Comparison of ENCODE assay signal across 2 cellular contexts in genomic region chrX:125407314-125407713, GRCh38.
TF ChIP-seq lines count a peak whose summit lies in the region.

No MANE protein-coding gene starts in this region.

TF ChIP-seq in A549, 52 proteins besides CTCF, POLR2A, EP300 and RAD21 (continued from another document):
- TF ChIP-seq BCL3 (IDR thresholded peaks at IDR 0.05) (no peak), HEYL (CRISPR knock-in tag; IDR thresholded peaks at IDR 0.05) (no peak), SREBF2 (IDR thresholded peaks at IDR 0.05) (no peak), POLR2AphosphoS2 (conservative IDR thresholded peaks at IDR 0.05; ENCODE audit: low read length) (no peak), NPAS2 (CRISPR knock-in tag; IDR thresholded peaks at IDR 0.05; ENCODE audit: borderline replicate concordance) (no peak), JUNB (IDR thresholded peaks at IDR 0.05) (no peak), KDM5A (IDR thresholded peaks at IDR 0.05) (no peak), RFX5 (IDR thresholded peaks at IDR 0.05) (no peak), JUN (IDR thresholded peaks at IDR 0.05) (no peak)
- TF ChIP-seq, protein P1, sequence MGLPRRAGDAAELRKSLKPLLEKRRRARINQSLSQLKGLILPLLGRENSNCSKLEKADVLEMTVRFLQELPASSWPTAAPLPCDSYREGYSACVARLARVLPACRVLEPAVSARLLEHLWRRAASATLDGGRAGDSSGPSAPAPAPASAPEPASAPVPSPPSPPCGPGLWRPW (IDR thresholded peaks at IDR 0.05): no peak

TF ChIP-seq in K562, 482 proteins besides CTCF, POLR2A, EP300 and RAD21 (continued from another document):
- TF ChIP-seq ZHX1 (conservative IDR thresholded peaks at IDR 0.05; ENCODE audit: low read length): no peak
- TF ChIP-seq ZNF436 (CRISPR knock-in tag; IDR thresholded peaks at IDR 0.05): no peak
- TF ChIP-seq CSDE1 (IDR thresholded peaks at IDR 0.05): no peak
- TF ChIP-seq, protein P2, sequence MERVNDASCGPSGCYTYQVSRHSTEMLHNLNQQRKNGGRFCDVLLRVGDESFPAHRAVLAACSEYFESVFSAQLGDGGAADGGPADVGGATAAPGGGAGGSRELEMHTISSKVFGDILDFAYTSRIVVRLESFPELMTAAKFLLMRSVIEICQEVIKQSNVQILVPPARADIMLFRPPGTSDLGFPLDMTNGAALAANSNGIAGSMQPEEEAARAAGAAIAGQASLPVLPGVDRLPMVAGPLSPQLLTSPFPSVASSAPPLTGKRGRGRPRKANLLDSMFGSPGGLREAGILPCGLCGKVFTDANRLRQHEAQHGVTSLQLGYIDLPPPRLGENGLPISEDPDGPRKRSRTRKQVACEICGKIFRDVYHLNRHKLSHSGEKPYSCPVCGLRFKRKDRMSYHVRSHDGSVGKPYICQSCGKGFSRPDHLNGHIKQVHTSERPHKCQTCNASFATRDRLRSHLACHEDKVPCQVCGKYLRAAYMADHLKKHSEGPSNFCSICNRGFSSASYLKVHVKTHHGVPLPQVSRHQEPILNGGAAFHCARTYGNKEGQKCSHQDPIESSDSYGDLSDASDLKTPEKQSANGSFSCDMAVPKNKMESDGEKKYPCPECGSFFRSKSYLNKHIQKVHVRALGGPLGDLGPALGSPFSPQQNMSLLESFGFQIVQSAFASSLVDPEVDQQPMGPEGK (CRISPR knock-in tag; IDR thresholded peaks at IDR 0.05; ENCODE audit: borderline replicate concordance): no peak
